18 cellular contexts compared by ENCODE assay signal in genomic region chr6:159778131-159778530, GRCh38. TPM values are rescaled to one million over a fixed set of nuclear protein-coding genes. Genes with fewer than 3 reads are reported as not detected.
DNase-seq lines count a peak whose midpoint lies in the region; FAIRE-seq and TF ChIP-seq lines count a peak whose summit lies in the region.
"Had no signal": no experiment of that assay in that cellular context is flagged by ENCODE, and none has a peak within 500 bp of the region (broad histone marks: within the 10 kb centered on the region; RNA-seq: fewer than 3 reads in every experiment).

No MANE protein-coding gene starts in this region.

- H2AFZ ChIP-seq in neural progenitor cell (replicated peaks): no peak overlapping the region
- no peak overlapping the region for H2AFZ ChIP-seq in PC-9

- no peaks in the 10 kb centered on the region for H3K9me2 ChIP-seq in PC-9 (ENCODE audit: insufficient read depth)

- H3K36me3 Mint-ChIP-seq in activated T-cell treated with anti-CD3 and anti-CD28 coated beads, Interleukin-2, amount 50 U/mL, for 24 hours (ENCODE audit: low read depth): peaks cover 94% of the 10 kb centered on the region
- H3K36me3 Mint-ChIP-seq in chondrocyte (ENCODE audit: low read depth): peaks cover 35% of the 10 kb centered on the region
- peaks cover 46% of the 10 kb centered on the region for H3K36me3 Mint-ChIP-seq in neural progenitor cell

- H3K4me3 ChIP-seq in neural progenitor cell (no peak overlapping the region), PC-9 (no peak overlapping the region)
- H3K4me3 ChIP-seq: BLaER1 treated with 17β-estradiol and CSF1 and Interleukin-3, amounts not matched to agents 10 nM and 100 nM had no signal

- FAIRE-seq in G401.6 (lab: Jason Lieb, UNC): peak; percentile 13

- intact Hi-C loops in PC-9 (cut with micrococcal nuclease; ENCODE audit: unreplicated experiment): no loop called here
- intact Hi-C loops in head of caudate nucleus (cut with DNase I): no loop called here

- peaks cover 18% of the 10 kb centered on the region for H3K4me1 Mint-ChIP-seq in activated T-cell treated with anti-CD3 and anti-CD28 coated beads, Interleukin-2, amount 50 U/mL, for 24 hours (ENCODE audit: low read depth)
- H3K4me1 Mint-ChIP-seq in chondrocyte (ENCODE audit: low read depth) (peaks cover 25% of the 10 kb centered on the region), neural progenitor cell (peaks cover 7% of the 10 kb centered on the region)

- H4K20me1 ChIP-seq in neural progenitor cell (ENCODE audit: low read depth): peaks cover 27% of the 10 kb centered on the region
- H4K20me1 ChIP-seq in PC-9 (ENCODE audit: insufficient read depth): peaks cover 28% of the 10 kb centered on the region

- H3F3A ChIP-seq in neural progenitor cell (ENCODE audit: low read depth) (peaks cover 75% of the 10 kb centered on the region), PC-9 (ENCODE audit: insufficient read depth, low read depth) (peaks cover 50% of the 10 kb centered on the region)

- CTCF ChIA-PET in PC-9 (lab: Charles Lee): no interaction called here

- DNase-seq in activated T-cell treated with anti-CD3 and anti-CD28 coated beads, Interleukin-2, amount 50 U/mL, for 24 hours: no peak
- no peak for DNase-seq in activated T-cell treated with anti-CD3 and anti-CD28 coated beads for 4 hours
- DNase-seq in chondrocyte (ENCODE audit: low spot score): no peak
- DNase-seq in neural progenitor cell (ENCODE audit: low spot score): no peak
- no peak for DNase-seq in PC-9
- no peak for DNase-seq in Ammon's horn (ENCODE audit: low spot score)
- no peak for DNase-seq in head of caudate nucleus
- DNase-seq: DMS79, GOT3, KBM-7, NCI-H187, NCI-H2107, NCI-H510A treated with DMSO at 0.1 percent for 48 hours, PC-3, SIG-M5 had no signal

- peak overlapping the region; percentile 57 for H3K27ac Mint-ChIP-seq in activated T-cell treated with anti-CD3 and anti-CD28 coated beads, Interleukin-2, amount 50 U/mL, for 24 hours
- H3K27ac Mint-ChIP-seq in chondrocyte (ENCODE audit: unreplicated experiment) (peak overlapping the region; percentile 6), neural progenitor cell (no peak overlapping the region)

- no peak for TF ChIP-seq CTCF in chondrocyte (IDR thresholded peaks at IDR 0.05)
- TF ChIP-seq CTCF in neural progenitor cell (IDR thresholded peaks at IDR 0.05): no peak
- TF ChIP-seq CTCF in PC-9 (conservative IDR thresholded peaks at IDR 0.05): no peak

- no peak overlapping the region for H3K4me3 Mint-ChIP-seq in activated T-cell treated with anti-CD3 and anti-CD28 coated beads, Interleukin-2, amount 50 U/mL, for 24 hours
- H3K4me3 Mint-ChIP-seq in chondrocyte (ENCODE audit: unreplicated experiment): no peak overlapping the region
- H3K4me3 Mint-ChIP-seq in neural progenitor cell: no peak overlapping the region

- H3K4me2 ChIP-seq in neural progenitor cell: no peak overlapping the region
- H3K4me2 ChIP-seq in PC-9: no peak overlapping the region
- H3K4me2 ChIP-seq: BLaER1 treated with 17β-estradiol and CSF1 and Interleukin-3, amounts not matched to agents 10 nM and 100 nM had no signal

- H3K79me2 ChIP-seq in neural progenitor cell (ENCODE audit: low read depth) (peaks cover 28% of the 10 kb centered on the region), PC-9 (ENCODE audit: low read depth) (no peaks in the 10 kb centered on the region)

- peak overlapping the region; percentile 25 for H3K27ac ChIP-seq in neural progenitor cell
- no peak overlapping the region for H3K27ac ChIP-seq in PC-9
- H3K27ac ChIP-seq: BLaER1 treated with 17β-estradiol and CSF1 and Interleukin-3, amounts not matched to agents 10 nM and 100 nM; RWPE1 had no signal

- H3K36me3 ChIP-seq in neural progenitor cell (peaks cover 22% of the 10 kb centered on the region), PC-9 (ENCODE audit: low read depth) (peaks cover 36% of the 10 kb centered on the region)

- BruUV-seq in PC-9 (replicated peaks; lab: Mats Ljungman, UMichigan): no TSS peak

- no peaks in the 10 kb centered on the region for H3K27me3 ChIP-seq in neural progenitor cell
- no peaks in the 10 kb centered on the region for H3K27me3 ChIP-seq in PC-9 (ENCODE audit: insufficient read depth, low read depth)
- H3K27me3 ChIP-seq: BLaER1 treated with 17β-estradiol and CSF1 and Interleukin-3, amounts not matched to agents 10 nM and 100 nM had no signal

- H3K9me3 ChIP-seq in neural progenitor cell (ENCODE audit: low read depth): no peaks in the 10 kb centered on the region
- H3K9me3 ChIP-seq in PC-9 (ENCODE audit: insufficient read depth, low read depth): no peaks in the 10 kb centered on the region
- H3K9me3 ChIP-seq: BLaER1 treated with 17β-estradiol and CSF1 and Interleukin-3, amounts not matched to agents 10 nM and 100 nM had no signal

- H3K4me1 ChIP-seq in neural progenitor cell (no peaks in the 10 kb centered on the region), PC-9 (replicated peaks; ENCODE audit: insufficient read depth) (no peaks in the 10 kb centered on the region)
- H3K4me1 ChIP-seq: BLaER1 treated with 17β-estradiol and CSF1 and Interleukin-3, amounts not matched to agents 10 nM and 100 nM had no signal

- no peaks in the 10 kb centered on the region for H3K27me3 Mint-ChIP-seq in activated T-cell treated with anti-CD3 and anti-CD28 coated beads, Interleukin-2, amount 50 U/mL, for 24 hours
- H3K27me3 Mint-ChIP-seq in chondrocyte (ENCODE audit: low read depth) (no peaks in the 10 kb centered on the region), neural progenitor cell (ENCODE audit: insufficient read depth, low read depth) (peaks cover 4% of the 10 kb centered on the region)

- H3K9me3 Mint-ChIP-seq in activated T-cell treated with anti-CD3 and anti-CD28 coated beads, Interleukin-2, amount 50 U/mL, for 24 hours: no peaks in the 10 kb centered on the region
- H3K9me3 Mint-ChIP-seq in chondrocyte (ENCODE audit: low read depth): no peaks in the 10 kb centered on the region
- H3K9me3 Mint-ChIP-seq in neural progenitor cell: no peaks in the 10 kb centered on the region

- H3K9ac ChIP-seq in neural progenitor cell: no peak overlapping the region
- H3K9ac ChIP-seq: BLaER1 treated with 17β-estradiol and CSF1 and Interleukin-3, amounts not matched to agents 10 nM and 100 nM had no signal

- POLR2A ChIA-PET in PC-9 (lab: Charles Lee; ENCODE audit: unreplicated experiment): interaction anchor here (0.7 kb wide), 1 partner anchor 83 kb away, joined by 5 read pairs; no protein-coding TSS in a partner anchor

RNA-seq across cellular contexts. Expression of gene TCP1, which starts 11.3 kb away (rescaled TPM):
- total RNA-seq in chondrocyte: 169 to 200 TPM (median 175 TPM) in 3 replicates
- total RNA-seq in neural progenitor cell (ENCODE audit: low replicate concordance): 264 and 334 TPM in 2 replicates
- 159 and 166 TPM in 2 replicates for total RNA-seq in PC-9 (2021)

RNA-seq across cellular contexts. Expression of gene MRPL18, which starts 12.1 kb away (rescaled TPM):
- total RNA-seq in chondrocyte (52.2 to 70.6 TPM (median 53.1 TPM) in 3 replicates), neural progenitor cell (ENCODE audit: low replicate concordance) (64.5 and 69.1 TPM in 2 replicates), PC-9 (2021) (41.1 and 54.4 TPM in 2 replicates)

RNA-seq across cellular contexts. Expression of gene ACAT2, which starts 16.3 kb away (rescaled TPM):
- total RNA-seq in chondrocyte (36.0 to 43.5 TPM (median 38.4 TPM) in 3 replicates), neural progenitor cell (ENCODE audit: low replicate concordance) (92.5 and 101 TPM in 2 replicates), PC-9 (2021) (48.5 and 71.0 TPM in 2 replicates)

RNA-seq across cellular contexts. Expression of gene PNLDC1, which starts 21.9 kb away (rescaled TPM):
- total RNA-seq in chondrocyte: not detected in 3 replicates
- total RNA-seq in neural progenitor cell (ENCODE audit: low replicate concordance): 0.06 TPM in 1 of 2 replicates, not detected in the other
- 0.20 TPM in 1 of 2 replicates, not detected in the other for total RNA-seq in PC-9 (2021)
- total RNA-seq: PC-3 had no signal

RNA-seq across cellular contexts. Expression of gene WTAP, which starts 50.8 kb away (rescaled TPM):
- 65.0 to 72.3 TPM (median 65.9 TPM) in 3 replicates for total RNA-seq in chondrocyte
- total RNA-seq in neural progenitor cell (ENCODE audit: low replicate concordance): 126 and 159 TPM in 2 replicates
- total RNA-seq in PC-9 (2021): 44.7 and 46.5 TPM in 2 replicates
